Comparison of ENCODE assay signal across 15 cellular contexts in genomic region chr15:78171864-78172472, GRCh38. TPM values are rescaled to one million over a fixed set of nuclear protein-coding genes. Genes with fewer than 3 reads are reported as not detected.
A peak's percentile ranks its signal among the peaks of the same experiment; 100 is the strongest.
DNase-seq lines count a peak whose midpoint lies in the region; ATAC-seq, FAIRE-seq and TF ChIP-seq lines count a peak whose summit lies in the region.
"Had no signal": no experiment of that assay in that cellular context is flagged by ENCODE, and none has a peak within 500 bp of the region (broad histone marks: within the 10 kb centered on the region; RNA-seq: fewer than 3 reads in every experiment).

No MANE protein-coding gene starts in this region.

- H3K9me3 Mint-ChIP-seq in type B pancreatic cell: no peaks in the 10 kb centered on the region
- H3K9me3 Mint-ChIP-seq: CD4-positive, alpha-beta memory T cell; GM23338 had no signal

- H3K36me3 ChIP-seq in OCI-LY7 (ENCODE audit: insufficient read depth, low read length) (peaks cover 62% of the 10 kb centered on the region), HepG2 (replicated peaks in 1 of 2; ENCODE audit: control insufficient read depth in 1 of 2, insufficient read depth in 2 of 2, low read length in 2 of 2) (peaks cover 1 to 31% of the 10 kb centered on the region in 2 experiments; a peak in 3 of 5 replicates)

- no peaks in the 10 kb centered on the region for H3K9me2 ChIP-seq in OCI-LY7 (ENCODE audit: insufficient read depth, low read length)

- H3K36me3 Mint-ChIP-seq in type B pancreatic cell: peaks cover 15% of the 10 kb centered on the region

- H3K4me3 ChIP-seq in OCI-LY7 (ENCODE audit: low read depth, low read length, poor library complexity, severe bottlenecking) (peak overlapping the region; percentile 38), HepG2 (replicated peaks in 1 of 3; ENCODE audit: insufficient read depth in 1 of 3, low read depth in 2 of 3, low read length in 3 of 3) (no peak overlapping the region)
- H3K4me3 ChIP-seq: GM23338, Peyer's patch had no signal

- WGBS in HepG2 (ENCODE audit: low lambda C conversion rate): 98% methylated on average over 4 of the region's 9 CpGs

- H3K27ac ChIP-seq in OCI-LY7 (ENCODE audit: low read depth, low read length, poor library complexity, severe bottlenecking) (peak overlapping the region; percentile 94), HepG2 (ENCODE audit: extremely low read length, insufficient read depth, low read length) (no peak overlapping the region), caudate nucleus (ENCODE audit: low read depth, low read length) (no peak overlapping the region)

- H4K20me1 ChIP-seq in OCI-LY7 (ENCODE audit: insufficient read depth, low read length) (no peaks in the 10 kb centered on the region), HepG2 (ENCODE audit: insufficient read depth, low read length) (no peaks in the 10 kb centered on the region)

- H3K4me2 ChIP-seq in OCI-LY7 (ENCODE audit: low read length) (peak overlapping the region; percentile 65), HepG2 (ENCODE audit: low read depth, low read length) (no peak overlapping the region)
- H3K4me2 ChIP-seq: GM23338 had no signal

- no peak for ATAC-seq in HepG2
- ATAC-seq: GM23338, HCT116 had no signal

- TF ChIP-seq EP300 in HepG2 (IDR thresholded peaks at IDR 0.05; ENCODE audit: low read depth in 2 of 2, low read length in 2 of 2) (no peak), HepG2 (CRISPR knock-in tag; IDR thresholded peaks at IDR 0.05; ENCODE audit: borderline replicate concordance) (no peak)

- H3K9me3 ChIP-seq in OCI-LY7 (ENCODE audit: low read length) (peaks cover 9% of the 10 kb centered on the region; the same call in 1 of the 2 replicates), HepG2 (ENCODE audit: low read length) (no peaks in the 10 kb centered on the region)
- H3K9me3 ChIP-seq: Peyer's patch had no signal

- POLR2A ChIA-PET in OCI-LY7 (lab: Charles Lee) (interaction anchor here (0.9 kb wide), 1 partner anchor 23 kb away, joined by 3 read pairs; the partner anchor contains the start of gene IDH3A), HepG2 (lab: Yijun Ruan, JAX) (interaction anchor here (0.6 to 1.3 kb wide), 3 partner anchors 10 to 664 kb away, joined by 3 read pairs; partner anchors contain the start of gene IDH3A)

- no peak for TF ChIP-seq RAD21 in HepG2 (CRISPR knock-in tag; IDR thresholded peaks at IDR 0.05)

- no peak for DNase-seq in GM18507 (ENCODE audit: extremely low spot score, insufficient read length, low read depth)
- no peak for DNase-seq in OCI-LY7 (ENCODE audit: low spot score)
- no peak for DNase-seq in HepG2 (ENCODE audit: low spot score)
- DNase-seq in type B pancreatic cell (ENCODE audit: extremely low spot score, unreplicated experiment): peak; percentile 49
- DNase-seq in activated gamma-delta T cell (lab: John Stamatoyannopoulos, UW): no peak
- no peak for DNase-seq in NCI-H1694 (lab: John Stamatoyannopoulos, UW)
- no peak for DNase-seq in caudate nucleus (lab: John Stamatoyannopoulos, UW)
- DNase-seq: CD4-positive, alpha-beta memory T cell; NCI-H1436; NCI-H2029 treated with DMSO at 0.1 percent for 48 hours; NCI-H524; SHP77 treated with DMSO at 0.1 percent for 48 hours had no signal

- CTCF ChIA-PET in OCI-LY7 (lab: Charles Lee; ENCODE audit: unreplicated experiment) (interaction anchor here (1.1 kb wide), 1 partner anchor 24 kb away, joined by 6 read pairs; no protein-coding TSS in a partner anchor), HepG2 (lab: Yijun Ruan, JAX; ENCODE audit: low intra/inter-chr PET ratio, low total read pairs) (no interaction called here)

- no peak overlapping the region for H2AFZ ChIP-seq in OCI-LY7 (ENCODE audit: low read length)
- no peak overlapping the region for H2AFZ ChIP-seq in HepG2 (ENCODE audit: low read length)
- H2AFZ ChIP-seq: GM23338 had no signal

- FAIRE-seq in GM18507 (lab: Jason Lieb, UNC) (peak; percentile 26), HepG2 (lab: Jason Lieb, UNC) (no peak)

- no TSS peak for BruUV-seq in OCI-LY7 (replicated peaks; lab: Mats Ljungman, UMichigan)
- no TSS peak for BruUV-seq in HepG2 (replicated peaks; lab: Mats Ljungman, UMichigan)

- H3K4me1 ChIP-seq in OCI-LY7 (ENCODE audit: insufficient read depth, low read length, poor library complexity, severe bottlenecking) (peaks cover 80% of the 10 kb centered on the region), HepG2 (ENCODE audit: insufficient read depth, low read length) (no peaks in the 10 kb centered on the region)

- in situ Hi-C loops in HepG2 (cut with HindIII; ENCODE audit: extremely low pct_ligation_motif_present, low pct_unique_long_range_greater_than_20kb): no loop called here

- no peak overlapping the region for H3K4me3 Mint-ChIP-seq in type B pancreatic cell
- H3K4me3 Mint-ChIP-seq: GM23338 had no signal

- H3K79me2 ChIP-seq in OCI-LY7 (ENCODE audit: insufficient read depth, low read depth, low read length) (peaks cover 10% of the 10 kb centered on the region; the same call in 1 of the 2 replicates), HepG2 (ENCODE audit: insufficient read depth, low read length) (no peaks in the 10 kb centered on the region)

- H3K27ac Mint-ChIP-seq in type B pancreatic cell: no peak overlapping the region
- H3K27ac Mint-ChIP-seq: GM23338 had no signal

- TF ChIP-seq POLR2A in HepG2 (IDR thresholded peaks at IDR 0.05; ENCODE audit: insufficient read depth in 1 of 2, low read depth in 2 of 2, low read length in 2 of 2): no peak

- intact Hi-C loops in OCI-LY7 (cut with micrococcal nuclease; ENCODE audit: unreplicated experiment): loop anchor here (2.0 kb wide), 1 partner anchor 23 kb away; the partner anchor contains the start of gene IDH3A
- intact Hi-C loops in HepG2 (cut with micrococcal nuclease; ENCODE audit: unreplicated experiment): no loop called here

- TF ChIP-seq CTCF in OCI-LY7 (conservative IDR thresholded peaks at IDR 0.05; ENCODE audit: low read length) (no peak), HepG2 (CRISPR knock-in tag; IDR thresholded peaks at IDR 0.05) (no peak), type B pancreatic cell (conservative IDR thresholded peaks at IDR 0.05) (no peak)

- H3K4me1 Mint-ChIP-seq in type B pancreatic cell (ENCODE audit: unreplicated experiment): no peaks in the 10 kb centered on the region
- H3K4me1 Mint-ChIP-seq: GM23338 had no signal

- H3K27me3 Mint-ChIP-seq in type B pancreatic cell: no peaks in the 10 kb centered on the region
- H3K27me3 Mint-ChIP-seq: CD4-positive, alpha-beta memory T cell had no signal

- no peak overlapping the region for H3K9ac ChIP-seq in HepG2 (ENCODE audit: insufficient read depth, low read depth, low read length)

- no peaks in the 10 kb centered on the region for H3K27me3 ChIP-seq in HepG2 (ENCODE audit: control insufficient read depth in 1 of 2, insufficient read depth in 2 of 2, low read length in 2 of 2)
- H3K27me3 ChIP-seq: Peyer's patch had no signal

RNA-seq across cellular contexts. Expression of gene IDH3A, which starts 22.8 kb away (rescaled TPM):
- total RNA-seq in OCI-LY7 (2014; rRNA removed; shearing (Covaris generic)): 47.0 and 84.6 TPM in 2 replicates
- total RNA-seq in OCI-LY7 (2022) (128 and 140 TPM in 2 replicates), HepG2 (2016; rRNA removed; fragmentation: Illumina TruSeq; extraction: Trizol) (50.7 and 130 TPM in 2 replicates), type B pancreatic cell (ENCODE audit: low replicate concordance) (66.5 and 93.6 TPM in 2 replicates)
- 6.5 and 9.4 TPM in 2 replicates for total RNA-seq in HepG2 (2016; cell fraction: cytosol; rRNA removed; fragmentation: Illumina TruSeq; extraction: Trizol; ENCODE audit: low read depth)
- 50.0 and 88.2 TPM in 2 replicates for total RNA-seq in HepG2 (2016; cell fraction: insoluble cytoplasmic fraction; rRNA removed; fragmentation: Illumina TruSeq; extraction: Trizol)
- 14.4 and 16.1 TPM in 2 replicates for total RNA-seq in HepG2 (2016; cell fraction: membrane; rRNA removed; fragmentation: Illumina TruSeq; extraction: Trizol)
- 30.4 and 30.8 TPM in 2 replicates for total RNA-seq in HepG2 (2016; cell fraction: nucleus; rRNA removed; fragmentation: Illumina TruSeq; extraction: Trizol)
- 34.2 and 40.7 TPM in 2 replicates for polyA plus RNA-seq in HepG2 (2011; rRNA removed)
- polyA plus RNA-seq in HepG2 (2011; cell fraction: cytosol; rRNA removed): 25.1 and 40.0 TPM in 2 replicates
- 22.1 and 25.9 TPM in 2 replicates for polyA plus RNA-seq in HepG2 (2011; cell fraction: nucleus; rRNA removed)
- polyA plus RNA-seq in HepG2 (2012): 43.6 and 58.5 TPM in 2 replicates
- 5.2 and 7.2 TPM in 2 replicates for polyA plus RNA-seq in HepG2 (2016; cell fraction: cytosol; fragmentation: Illumina TruSeq; extraction: Trizol; ENCODE audit: low read depth)
- 87.0 and 90.5 TPM in 2 replicates for polyA plus RNA-seq in HepG2 (2016; cell fraction: insoluble cytoplasmic fraction; fragmentation: Illumina TruSeq; extraction: Trizol; ENCODE audit: low read depth)
- polyA plus RNA-seq in HepG2 (2016; cell fraction: membrane; fragmentation: Illumina TruSeq; extraction: Trizol; ENCODE audit: low read depth): 13.0 and 13.1 TPM in 2 replicates
- 42.0 and 56.1 TPM in 2 replicates for polyA plus RNA-seq in HepG2 (2016; cell fraction: nucleus; fragmentation: Illumina TruSeq; extraction: Trizol; ENCODE audit: insufficient read depth, low read depth)
- 25.1 and 123 TPM in 2 replicates for polyA minus RNA-seq in HepG2 (2011; rRNA and poly(A)+ RNA removed; ENCODE audit: low replicate concordance)
- 28.9 and 36.8 TPM in 2 replicates for polyA minus RNA-seq in HepG2 (2011; cell fraction: cytosol; rRNA and poly(A)+ RNA removed)
- 20.3 and 30.1 TPM in 2 replicates for polyA minus RNA-seq in HepG2 (2011; cell fraction: nucleus; rRNA and poly(A)+ RNA removed)

RNA-seq across cellular contexts. Expression of gene CIB2, which starts 40.7 kb away (rescaled TPM):
- 2.2 and 5.0 TPM in 2 replicates for total RNA-seq in OCI-LY7 (2014; rRNA removed; shearing (Covaris generic))
- total RNA-seq in OCI-LY7 (2022) (0.35 and 0.36 TPM in 2 replicates), HepG2 (2016; rRNA removed; fragmentation: Illumina TruSeq; extraction: Trizol) (1.5 and 1.8 TPM in 2 replicates), type B pancreatic cell (ENCODE audit: low replicate concordance) (15.7 and 20.1 TPM in 2 replicates)
- total RNA-seq in HepG2 (2016; cell fraction: cytosol; rRNA removed; fragmentation: Illumina TruSeq; extraction: Trizol; ENCODE audit: low read depth): 6.0 and 7.3 TPM in 2 replicates
- 1.6 and 2.2 TPM in 2 replicates for total RNA-seq in HepG2 (2016; cell fraction: insoluble cytoplasmic fraction; rRNA removed; fragmentation: Illumina TruSeq; extraction: Trizol)
- 6.9 and 9.0 TPM in 2 replicates for total RNA-seq in HepG2 (2016; cell fraction: membrane; rRNA removed; fragmentation: Illumina TruSeq; extraction: Trizol)
- total RNA-seq in HepG2 (2016; cell fraction: nucleus; rRNA removed; fragmentation: Illumina TruSeq; extraction: Trizol): 0.63 and 0.84 TPM in 2 replicates
- 1.4 and 4.5 TPM in 2 replicates for polyA plus RNA-seq in HepG2 (2011; rRNA removed)
- 1.5 and 2.4 TPM in 2 replicates for polyA plus RNA-seq in HepG2 (2011; cell fraction: cytosol; rRNA removed)
- polyA plus RNA-seq in HepG2 (2011; cell fraction: nucleus; rRNA removed): 0.19 and 0.87 TPM in 2 replicates
- 2.2 and 3.7 TPM in 2 replicates for polyA plus RNA-seq in HepG2 (2012)
- polyA plus RNA-seq in HepG2 (2016; cell fraction: cytosol; fragmentation: Illumina TruSeq; extraction: Trizol; ENCODE audit: low read depth): 13.6 and 14.5 TPM in 2 replicates
- 3.1 and 4.0 TPM in 2 replicates for polyA plus RNA-seq in HepG2 (2016; cell fraction: insoluble cytoplasmic fraction; fragmentation: Illumina TruSeq; extraction: Trizol; ENCODE audit: low read depth)
- 13.2 TPM in 2 replicates for polyA plus RNA-seq in HepG2 (2016; cell fraction: membrane; fragmentation: Illumina TruSeq; extraction: Trizol; ENCODE audit: low read depth)
- 2.5 and 2.6 TPM in 2 replicates for polyA plus RNA-seq in HepG2 (2016; cell fraction: nucleus; fragmentation: Illumina TruSeq; extraction: Trizol; ENCODE audit: insufficient read depth, low read depth)
- polyA minus RNA-seq in HepG2 (2011; rRNA and poly(A)+ RNA removed; ENCODE audit: low replicate concordance): 1.3 and 2.2 TPM in 2 replicates
- polyA minus RNA-seq in HepG2 (2011; cell fraction: cytosol; rRNA and poly(A)+ RNA removed): 1.8 TPM in 1 of 2 replicates, not detected in the other
- polyA minus RNA-seq in HepG2 (2011; cell fraction: nucleus; rRNA and poly(A)+ RNA removed): 0.77 TPM in 1 of 2 replicates, not detected in the other
